In genomic region chr1:1239624-1240347, GRCh38 we compare ENCODE assay signal across 37 cellular contexts. TPM values are rescaled to one million over a fixed set of nuclear protein-coding genes. Genes with fewer than 3 reads are reported as not detected.
DNase-seq lines count a peak whose midpoint lies in the region; ATAC-seq and TF ChIP-seq lines count a peak whose summit lies in the region.
"Had no signal": no experiment of that assay in that cellular context is flagged by ENCODE, and none has a peak within 500 bp of the region (broad histone marks: within the 10 kb centered on the region; RNA-seq: fewer than 3 reads in every experiment).

No MANE protein-coding gene starts in this region.

- dilution Hi-C loops in mammary epithelial cell (cut with HindIII; ENCODE audit: low sequenced_read_pairs) = no loop called here

- DNase-seq in MCF 10A (ENCODE audit: unreplicated experiment) (peak; percentile 13), mammary epithelial cell (no peak), left lobe of liver (ENCODE audit: low spot score) (peak; percentile 77), epidermal melanocyte (ENCODE audit: insufficient read length, low spot score) (no peak), dorsolateral prefrontal cortex (no peak), NCI-H2081 (lab: John Stamatoyannopoulos, UW) (no peak)
- no peak for DNase-seq in activated T-cell treated with anti-CD3 and anti-CD28 coated beads, Interleukin-2, amount 50 U/mL, for 48 hours
- DNase-seq: 8988T; activated CD4-positive, alpha-beta T cell treated with anti-CD3 and anti-CD28 coated beads, Interleukin-2, amount 10 ng/mL, durations not matched to agents 24 days and 14 days; activated gamma-delta T cell; activated naive CD8-positive, alpha-beta T cell treated with anti-CD3 and anti-CD28 coated beads, Interleukin-2, amount 10 ng/mL, durations not matched to agents 7 days and 5 days; activated T-cell treated with anti-CD3 and anti-CD28 coated beads, Interleukin-2, amount 50 U/mL, for 1 hour; aorta; CD4-positive, alpha-beta T cell; colonic mucosa; effector CD8-positive, alpha-beta T cell; Karpas-422; kidney; lower lobe of right lung; MV-4-11; naive thymus-derived CD8-positive, alpha-beta T cell; NCI-H146; NCI-H2107; NCI-H345; NCI-H69; stimulated activated CD4-positive, alpha-beta T cell treated with anti-CD3 and anti-CD28 coated beads, Interleukin-2, amount 100 ng/mL, for 24 hours; stimulated activated naive CD8-positive, alpha-beta T cell treated with anti-CD3 and anti-CD28 coated beads, Interleukin-15, amount 100 ng/mL, for 72 hours had no signal

- peaks cover 33% of the 10 kb centered on the region for H3K4me1 ChIP-seq in mammary epithelial cell (ENCODE audit: insufficient read depth, low read length)
- H3K4me1 ChIP-seq: pancreas had no signal

- H3K9ac ChIP-seq in mammary epithelial cell (ENCODE audit: insufficient read depth, low read length) = no peak overlapping the region

- no peaks in the 10 kb centered on the region for H3K36me3 ChIP-seq in mammary epithelial cell (ENCODE audit: insufficient read depth, low read length)
- H3K36me3 ChIP-seq: colonic mucosa, lower lobe of right lung, pancreas, SJCRH30 had no signal

- H3K36me3 Mint-ChIP-seq in MCF 10A (ENCODE audit: insufficient read depth, unreplicated experiment) = no peaks in the 10 kb centered on the region
- H3K36me3 Mint-ChIP-seq: activated naive CD8-positive, alpha-beta T cell treated with anti-CD3 and anti-CD28 coated beads, Interleukin-2, amount 10 ng/mL, durations not matched to agents 7 days and 5 days; naive thymus-derived CD8-positive, alpha-beta T cell had no signal

- intact Hi-C loops in MCF 10A (cut with micrococcal nuclease) (no loop called here), mammary epithelial cell (cut with micrococcal nuclease) (no loop called here), dorsolateral prefrontal cortex (cut with DNase I) (no loop called here)

- no peaks in the 10 kb centered on the region for H3K27me3 Mint-ChIP-seq in MCF 10A (ENCODE audit: insufficient read depth, unreplicated experiment)
- H3K27me3 Mint-ChIP-seq: activated CD4-positive, alpha-beta T cell treated with anti-CD3 and anti-CD28 coated beads, Interleukin-2, amount 10 ng/mL, durations not matched to agents 24 days and 14 days; activated naive CD8-positive, alpha-beta T cell treated with anti-CD3 and anti-CD28 coated beads, Interleukin-2, amount 10 ng/mL, durations not matched to agents 7 days and 5 days; CD4-positive, alpha-beta T cell; naive thymus-derived CD8-positive, alpha-beta T cell; stimulated activated naive CD8-positive, alpha-beta T cell treated with anti-CD3 and anti-CD28 coated beads, Interleukin-15, amount 100 ng/mL, for 72 hours had no signal

- H3K27ac ChIP-seq in mammary epithelial cell (ENCODE audit: insufficient read depth, low read depth, low read length) (no peak overlapping the region), dorsolateral prefrontal cortex (no peak overlapping the region)
- H3K27ac ChIP-seq: colonic mucosa, epithelial cell of prostate, HL-60, lower lobe of right lung, pancreas, SJCRH30, thoracic aorta had no signal

- H3K4me2 ChIP-seq in mammary epithelial cell (ENCODE audit: insufficient read depth, low read depth, low read length) = no peak overlapping the region
- H3K4me2 ChIP-seq: smooth muscle cell had no signal

- H3K9me3 ChIP-seq in mammary epithelial cell (replicated peaks; ENCODE audit: insufficient read depth, low read length) = no peaks in the 10 kb centered on the region
- H3K9me3 ChIP-seq: colonic mucosa, lower lobe of right lung, pancreas, SJCRH30, thoracic aorta had no signal

- H3K4me3 Mint-ChIP-seq in MCF 10A (ENCODE audit: unreplicated experiment) = no peak overlapping the region
- H3K4me3 Mint-ChIP-seq: activated CD4-positive, alpha-beta T cell treated with anti-CD3 and anti-CD28 coated beads, Interleukin-2, amount 10 ng/mL, durations not matched to agents 24 days and 14 days; activated naive CD8-positive, alpha-beta T cell treated with anti-CD3 and anti-CD28 coated beads, Interleukin-2, amount 10 ng/mL, durations not matched to agents 7 days and 5 days; CD4-positive, alpha-beta T cell; naive thymus-derived CD8-positive, alpha-beta T cell; stimulated activated naive CD8-positive, alpha-beta T cell treated with anti-CD3 and anti-CD28 coated beads, Interleukin-15, amount 100 ng/mL, for 72 hours had no signal

- WGBS in mammary epithelial cell (ENCODE audit: low coverage, missing lambda C conversion rate) = 60% methylated on average over 7 of the region's 28 CpGs

- H3K27me3 ChIP-seq in mammary epithelial cell (ENCODE audit: insufficient read depth, low read length) (no peaks in the 10 kb centered on the region), dorsolateral prefrontal cortex (peaks cover 0 to 28% (median 2%) of the 10 kb centered on the region in 45 donors)
- H3K27me3 ChIP-seq: pancreas had no signal

- H3K9me3 Mint-ChIP-seq in MCF 10A (ENCODE audit: unreplicated experiment) = no peaks in the 10 kb centered on the region
- H3K9me3 Mint-ChIP-seq: activated CD4-positive, alpha-beta T cell treated with anti-CD3 and anti-CD28 coated beads, Interleukin-2, amount 10 ng/mL, durations not matched to agents 24 days and 14 days; activated naive CD8-positive, alpha-beta T cell treated with anti-CD3 and anti-CD28 coated beads, Interleukin-2, amount 10 ng/mL, durations not matched to agents 7 days and 5 days; CD4-positive, alpha-beta T cell; naive thymus-derived CD8-positive, alpha-beta T cell; stimulated activated naive CD8-positive, alpha-beta T cell treated with anti-CD3 and anti-CD28 coated beads, Interleukin-15, amount 100 ng/mL, for 72 hours had no signal

- H4K20me1 ChIP-seq in mammary epithelial cell (ENCODE audit: insufficient read depth, low read length) = no peaks in the 10 kb centered on the region

- CTCF ChIA-PET in MCF 10A (lab: Yijun Ruan, JAX) (interaction anchor here (0.7 to 0.8 kb wide), 3 partner anchors 11 to 117 kb away, joined by 3 read pairs; no protein-coding TSS in a partner anchor), mammary epithelial cell (lab: Charles Lee; ENCODE audit: low non-redundant PET) (no interaction called here)

- POLR2A ChIA-PET in MCF 10A (lab: Yijun Ruan, JAX) = interaction anchor here (0.6 to 1.5 kb wide), 5 partner anchors 9 to 159 kb away, joined by 3 to 6 read pairs (median 5); partner anchors contain the start of gene CCNL2

- in situ Hi-C loops in mammary epithelial cell (cut with MboI; ENCODE audit: low sequenced_read_pairs in 2 of 2) = no loop called here

- no peak overlapping the region for H3K4me3 ChIP-seq in mammary epithelial cell (replicated peaks in 1 of 3; ENCODE audit: insufficient read depth in 1 of 3, low read depth in 2 of 3, low read length in 3 of 3)
- no peak overlapping the region for H3K4me3 ChIP-seq in dorsolateral prefrontal cortex
- H3K4me3 ChIP-seq: colonic mucosa, lower lobe of right lung, pancreas, SJCRH30, smooth muscle cell, thoracic aorta had no signal

- H2AFZ ChIP-seq in mammary epithelial cell (ENCODE audit: low read depth, low read length) = no peak overlapping the region

- no peaks in the 10 kb centered on the region for H3K79me2 ChIP-seq in mammary epithelial cell (ENCODE audit: insufficient read depth, low read length)

- H3K4me1 Mint-ChIP-seq in MCF 10A (ENCODE audit: insufficient read depth, unreplicated experiment) = no peaks in the 10 kb centered on the region
- H3K4me1 Mint-ChIP-seq: activated CD4-positive, alpha-beta T cell treated with anti-CD3 and anti-CD28 coated beads, Interleukin-2, amount 10 ng/mL, durations not matched to agents 24 days and 14 days; activated naive CD8-positive, alpha-beta T cell treated with anti-CD3 and anti-CD28 coated beads, Interleukin-2, amount 10 ng/mL, durations not matched to agents 7 days and 5 days had no signal

- H3K27ac Mint-ChIP-seq in MCF 10A (ENCODE audit: low read depth, unreplicated experiment) = no peak overlapping the region
- H3K27ac Mint-ChIP-seq: activated CD4-positive, alpha-beta T cell treated with anti-CD3 and anti-CD28 coated beads, Interleukin-2, amount 10 ng/mL, durations not matched to agents 24 days and 14 days; activated naive CD8-positive, alpha-beta T cell treated with anti-CD3 and anti-CD28 coated beads, Interleukin-2, amount 10 ng/mL, durations not matched to agents 7 days and 5 days; CD4-positive, alpha-beta T cell; naive thymus-derived CD8-positive, alpha-beta T cell; stimulated activated naive CD8-positive, alpha-beta T cell treated with anti-CD3 and anti-CD28 coated beads, Interleukin-15, amount 100 ng/mL, for 72 hours had no signal

- ATAC-seq in SK-N-SH treated with all-trans-retinoic acid at 6 μM for 48 hours (peak; percentile 2; the same call in 1 of the 3 replicates), left lobe of liver (peak; percentile 71)
- ATAC-seq: lower lobe of right lung; naive thymus-derived CD8-positive, alpha-beta T cell; pancreas; stimulated activated naive CD8-positive, alpha-beta T cell treated with anti-CD3 and anti-CD28 coated beads, Interleukin-15, amount 100 ng/mL, for 72 hours had no signal

- TF ChIP-seq CTCF in MCF 10A (IDR thresholded peaks at IDR 0.05; ENCODE audit: unreplicated experiment) = no peak
- TF ChIP-seq CTCF in mammary epithelial cell (conservative IDR thresholded peaks at IDR 0.05 in 1 of 2, IDR thresholded peaks at IDR 0.05 in 1 of 2; ENCODE audit: extremely low read depth in 1 of 2, insufficient read depth in 1 of 2, low read depth in 1 of 2, low read length in 2 of 2) = no peak
- TF ChIP-seq CTCF in dorsolateral prefrontal cortex (IDR thresholded peaks at IDR 0.05 in 54 of 56, conservative IDR thresholded peaks at IDR 0.05 in 2 of 56; ENCODE audit: low read depth in 1 of 56, partially characterized antibody in 56 of 56) = no peak

- BruUV-seq in MCF 10A (replicated peaks; lab: Mats Ljungman, UMichigan) (no TSS peak), mammary epithelial cell (replicated peaks; lab: Mats Ljungman, UMichigan) (no TSS peak)

RNA-seq across cellular contexts. Expression of gene C1QTNF12, which starts 6.7 kb away (rescaled TPM):
- total RNA-seq in MCF 10A (2022) = 1.5 and 3.3 TPM in 2 replicates
- total RNA-seq in mammary epithelial cell = 1 to 10 TPM; 2.7 to 8.8 TPM
- polyA plus RNA-seq in mammary epithelial cell = 0.20 TPM
- polyA minus RNA-seq in mammary epithelial cell = not detected
- total RNA-seq in left lobe of liver = 3.5 TPM
- total RNA-seq in dorsolateral prefrontal cortex = 1 to 10 TPM in 104 of 120 experiments, under 1 TPM in 9, not detected in 7; 0.57 to 8.3 (median 2.6) TPM
- total RNA-seq: SJCRH30 had no signal

RNA-seq across cellular contexts. Expression of gene B3GALT6, which starts 7.7 kb away (rescaled TPM):
- total RNA-seq in MCF 10A (2022) (24.6 and 31.5 TPM in 2 replicates), mammary epithelial cell (10 to 100 TPM; 18.8 to 26.7 TPM), left lobe of liver (9.3 TPM), dorsolateral prefrontal cortex (10 to 100 TPM in 119 of 120 experiments, 1 to 10 TPM in 1; 9.7 to 21.1 (median 16.0) TPM)
- polyA plus RNA-seq in mammary epithelial cell = 12.5 TPM
- polyA minus RNA-seq in mammary epithelial cell = 3.4 TPM

RNA-seq across cellular contexts. Expression of gene SDF4, which starts 8.0 kb away (rescaled TPM):
- total RNA-seq in MCF 10A (2022) (122 and 127 TPM in 2 replicates), mammary epithelial cell (100 to 1,000 TPM in 1 of 2 donors, 10 to 100 TPM in 1; 99.5 to 124 TPM), left lobe of liver (166 TPM), dorsolateral prefrontal cortex (100 to 1,000 TPM in 50 of 120 experiments, 10 to 100 TPM in 70; 67.7 to 149 (median 98.0) TPM)
- polyA plus RNA-seq in mammary epithelial cell = 105 TPM
- polyA minus RNA-seq in mammary epithelial cell = 83.4 TPM

RNA-seq across cellular contexts. Expression of gene TNFRSF4, which starts 25.8 kb away (rescaled TPM):
- not detected in 2 replicates for total RNA-seq in MCF 10A (2022)
- under 1 TPM in 1 of 2 donors, not detected in 1; 0.28 TPM for total RNA-seq in mammary epithelial cell
- not detected for polyA plus RNA-seq in mammary epithelial cell
- not detected for polyA minus RNA-seq in mammary epithelial cell
- 0.38 TPM for total RNA-seq in left lobe of liver
- total RNA-seq in dorsolateral prefrontal cortex = 1 to 10 TPM in 79 of 120 experiments, under 1 TPM in 36, not detected in 5; 0.31 to 5.8 (median 1.4) TPM
- total RNA-seq: bronchial epithelial cell, renal cortical epithelial cell, smooth muscle cell had no signal
- polyA plus RNA-seq: smooth muscle cell had no signal

RNA-seq across cellular contexts. Expression of gene TNFRSF18, which starts 33.4 kb away (rescaled TPM):
- total RNA-seq in MCF 10A (2022) (not detected in 2 replicates), mammary epithelial cell (under 1 TPM in 1 of 2 donors, not detected in 1; 0.67 TPM), left lobe of liver (not detected), dorsolateral prefrontal cortex (1 to 10 TPM in 85 of 120 experiments, under 1 TPM in 29, not detected in 6; 0.40 to 4.9 (median 1.4) TPM)
- polyA plus RNA-seq in mammary epithelial cell = not detected
- not detected for polyA minus RNA-seq in mammary epithelial cell
- total RNA-seq: bronchial epithelial cell, urinary bladder had no signal

Comparison
In these comparisons a context has a peak if more than half of its experiments do, and no peak if none do; other contexts are left out.
1. DNase-seq: peak in MCF 10A (single experiment) and left lobe of liver (single experiment); none in mammary epithelial cell (single experiment), epidermal melanocyte (single experiment), dorsolateral prefrontal cortex (0 of 10), activated T-cell treated with anti-CD3 and anti-CD28 coated beads, Interleukin-2, amount 50 U/mL, for 48 hours (0 of 2) and NCI-H2081 (0 of 2).